In genomic region chr17:44360826-44361225, GRCh38 we compare ENCODE assay signal across 11 cellular contexts. TPM values are rescaled to one million over a fixed set of nuclear protein-coding genes. Genes with fewer than 3 reads are reported as not detected.
DNase-seq lines count a peak whose midpoint lies in the region; ATAC-seq, FAIRE-seq and TF ChIP-seq lines count a peak whose summit lies in the region.
"Had no signal": no experiment of that assay in that cellular context is flagged by ENCODE, and none has a peak within 500 bp of the region (broad histone marks: within the 10 kb centered on the region; RNA-seq: fewer than 3 reads in every experiment).

No MANE protein-coding gene starts in this region.

- peaks cover 7% of the 10 kb centered on the region for H3K27me3 ChIP-seq in AG04450 (ENCODE audit: control insufficient read depth, insufficient read depth, low read length)

- intact Hi-C loops in left colon (cut with DNase I, micrococcal nuclease): no loop called here

- no peak for FAIRE-seq in GM12891 (lab: Jason Lieb, UNC)
- FAIRE-seq: GM18507, keratinocyte had no signal

- peak; percentile 32 for DNase-seq in AG04450 (ENCODE audit: low read depth, low spot score)
- DNase-seq in NCI-H2227 treated with DMSO at 0.1 percent for 48 hours (lab: John Stamatoyannopoulos, UW): peak; percentile 55
- DNase-seq in foreskin fibroblast: peak; percentile 53 to 85
- no peak for DNase-seq in GM12891 (ENCODE audit: insufficient read length, low spot score)
- no peak for DNase-seq in left colon
- DNase-seq: activated T-cell treated with anti-CD3 and anti-CD28 coated beads for 4 hours had no signal

- CTCF ChIA-PET in AG04450 (lab: Charles Lee): no interaction called here

- H3K9me3 ChIP-seq in AG04450 (ENCODE audit: control insufficient read depth, insufficient read depth, low read length): no peaks in the 10 kb centered on the region

- H3K4me3 ChIP-seq in AG04450 (ENCODE audit: low read depth, low read length) (peak overlapping the region; percentile 20; the same call in 1 of the 2 replicates), foreskin fibroblast (ENCODE audit: low read depth in 1 of 2, low read length in 2 of 2) (no peak overlapping the region)

- no peak for TF ChIP-seq POLR2A in GM12891 (IDR thresholded peaks at IDR 0.05; ENCODE audit: low read depth, low read length)

- H3K27ac ChIP-seq in AG04450 (ENCODE audit: low read depth, low read length): no peak overlapping the region

- ATAC-seq in GM21528 (IDR thresholded peaks at IDR 0.05; ENCODE audit: low FRiP score, unreplicated experiment) (no peak), left colon (no peak)
- ATAC-seq: HCT116 had no signal

- POLR2A ChIA-PET in AG04450 (lab: Yijun Ruan, JAX): interaction anchor here (2.5 kb wide), 1 partner anchor 16 kb away, joined by 10 read pairs; the partner anchor contains the start of gene GRN

- no peak for TF ChIP-seq CTCF in AG04450 (IDR thresholded peaks at IDR 0.05; ENCODE audit: low read depth, low read length)
- TF ChIP-seq CTCF in foreskin fibroblast (IDR thresholded peaks at IDR 0.05; ENCODE audit: low read depth, low read length): no peak

TF ChIP-seq in GM12891, 5 proteins besides CTCF, POLR2A, EP300 and RAD21:
- TF ChIP-seq POU2F2 (IDR thresholded peaks at IDR 0.05; ENCODE audit: low read depth, low read length) (no peak), TAF1 (IDR thresholded peaks at IDR 0.05; ENCODE audit: low read depth, low read length) (no peak), SPI1 (IDR thresholded peaks at IDR 0.05; ENCODE audit: low read depth, low read length) (no peak), PAX5 (IDR thresholded peaks at IDR 0.05; ENCODE audit: insufficient read depth, low read length, severe bottlenecking) (no peak), POLR2AphosphoS5 (IDR thresholded peaks at IDR 0.05; ENCODE audit: low read depth, low read length) (no peak)

RNA-seq across cellular contexts. Expression of gene FAM171A2, which starts 2.8 kb away (rescaled TPM):
- 5.3 and 8.0 TPM in 2 replicates for polyA plus RNA-seq in AG04450 (2011; rRNA removed)
- polyA minus RNA-seq in AG04450 (2011; rRNA and poly(A)+ RNA removed): 3.0 and 4.8 TPM in 2 replicates
- 0.98 TPM for polyA plus RNA-seq in GM12891 (2012; ENCODE audit: low read depth, missing spikeins)
- under 1 TPM; 0.24 to 0.67 TPM for total RNA-seq in left colon
- polyA plus RNA-seq: CD14-positive monocyte had no signal

RNA-seq across cellular contexts. Expression of gene GRN, which starts 15.7 kb away (rescaled TPM):
- 203 and 322 TPM in 2 replicates for polyA plus RNA-seq in AG04450 (2011; rRNA removed)
- 66.7 and 90.2 TPM in 2 replicates for polyA minus RNA-seq in AG04450 (2011; rRNA and poly(A)+ RNA removed)
- polyA plus RNA-seq in GM12891 (2012; ENCODE audit: low read depth, missing spikeins): 208 TPM
- total RNA-seq in left colon: 100 to 1,000 TPM; 439 to 572 TPM

RNA-seq across cellular contexts. Expression of gene ITGA2B, which starts 28.6 kb away (rescaled TPM):
- 0.15 and 0.31 TPM in 2 replicates for polyA plus RNA-seq in AG04450 (2011; rRNA removed)
- polyA minus RNA-seq in AG04450 (2011; rRNA and poly(A)+ RNA removed): 0.09 and 0.22 TPM in 2 replicates
- 0.10 TPM for polyA plus RNA-seq in GM12891 (2012; ENCODE audit: low read depth, missing spikeins)
- total RNA-seq in left colon: under 1 TPM; 0.37 to 0.39 TPM
- polyA plus RNA-seq: keratinocyte had no signal

RNA-seq across cellular contexts. Expression of gene SLC25A39, which starts 36.2 kb away (rescaled TPM):
- polyA plus RNA-seq in AG04450 (2011; rRNA removed): 32.1 and 43.4 TPM in 2 replicates
- polyA minus RNA-seq in AG04450 (2011; rRNA and poly(A)+ RNA removed): 22.4 and 34.7 TPM in 2 replicates
- 111 TPM for polyA plus RNA-seq in GM12891 (2012; ENCODE audit: low read depth, missing spikeins)
- 100 to 1,000 TPM; 137 to 148 TPM for total RNA-seq in left colon

RNA-seq across cellular contexts. Expression of gene RUNDC3A, which starts 52.4 kb away (rescaled TPM):
- 0.11 TPM in 1 of 2 replicates, not detected in the other for polyA plus RNA-seq in AG04450 (2011; rRNA removed)
- not detected in 2 replicates for polyA minus RNA-seq in AG04450 (2011; rRNA and poly(A)+ RNA removed)
- 0.15 TPM for polyA plus RNA-seq in GM12891 (2012; ENCODE audit: low read depth, missing spikeins)
- 1 to 10 TPM in 1 of 2 donors, under 1 TPM in 1; 0.46 to 1.5 TPM for total RNA-seq in left colon

Comparison
In these comparisons a context has a peak if more than half of its experiments do, and no peak if none do; other contexts are left out.
1. DNase-seq: peak in AG04450 (single experiment), NCI-H2227 treated with DMSO at 0.1 percent for 48 hours (single experiment) and foreskin fibroblast (2 of 2); none in GM12891 (single experiment) and left colon (0 of 2).